8 cellular contexts compared by ENCODE assay signal in the genomic region with DNA sequence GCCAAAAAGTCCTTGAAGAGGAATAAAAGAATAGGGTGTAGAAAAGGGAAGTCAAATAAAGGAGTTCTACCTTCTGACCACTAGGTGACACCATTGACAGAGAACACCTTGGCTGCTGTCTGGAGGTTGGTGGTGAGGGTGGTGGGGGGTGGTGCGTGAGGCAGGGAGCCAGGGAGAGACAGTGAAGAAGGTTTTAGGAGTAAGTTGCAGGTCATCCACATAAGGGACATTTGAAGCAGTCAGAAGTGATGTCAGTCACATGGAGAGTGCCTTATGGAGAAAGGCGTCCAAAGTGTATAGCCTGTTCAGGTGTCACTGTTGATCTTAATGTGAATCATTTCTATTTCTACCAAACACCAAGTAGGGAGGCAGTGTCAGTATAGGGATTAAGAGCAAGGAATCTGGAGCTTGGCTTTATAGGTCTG.
DNase-seq lines count a peak whose midpoint lies in the region; FAIRE-seq and TF ChIP-seq lines count a peak whose summit lies in the region.

No MANE protein-coding gene starts in this region.

- H3K36me3 ChIP-seq in SJSA1 (no peaks in the 10 kb centered on the region), fibroblast of lung (ENCODE audit: control insufficient read depth, insufficient read depth, low read length) (no peaks in the 10 kb centered on the region), suprapubic skin (no peaks in the 10 kb centered on the region)

- H2AFZ ChIP-seq in fibroblast of lung (ENCODE audit: low read length): no peak overlapping the region

- no peaks in the 10 kb centered on the region for H4K20me1 ChIP-seq in fibroblast of lung (ENCODE audit: control insufficient read depth, extremely low read depth, insufficient read depth, low read length)

- peaks cover 3% of the 10 kb centered on the region; the same call in 1 of the 2 replicates for H3K4me1 ChIP-seq in SJSA1 (replicated peaks)
- no peaks in the 10 kb centered on the region for H3K4me1 ChIP-seq in fibroblast of lung (ENCODE audit: control insufficient read depth, extremely low read depth, insufficient read depth, low read length)
- no peaks in the 10 kb centered on the region for H3K4me1 ChIP-seq in suprapubic skin

- DNase-seq in DMS53 (lab: John Stamatoyannopoulos, UW) (peak; percentile 76), GM19240 (ENCODE audit: insufficient read length, low spot score) (peak; percentile 19), HTR-8/SVneo (ENCODE audit: insufficient read length, low spot score) (peak; percentile 71), SJSA1 (ENCODE audit: low read depth in 1 of 2, low spot score in 2 of 2) (peak; percentile 20 to 44), fibroblast of lung (ENCODE audit: low read depth in 2 of 2) (peak; percentile 39 to 73), retina (peak; percentile 11), suprapubic skin (ENCODE audit: low spot score in 2 of 2) (no peak)
- DNase-seq in stimulated activated CD4-positive, alpha-beta T cell treated with anti-CD3 and anti-CD28 coated beads, Interleukin-12 subunit alpha, Interleukin-12 subunit beta, amount 100 ng/mL, for 4 hours: no peak

- no peak overlapping the region for H3K4me2 ChIP-seq in fibroblast of lung (ENCODE audit: extremely low read depth, insufficient read depth, low read length)

- H3K27me3 ChIP-seq in SJSA1 (replicated peaks) (no peaks in the 10 kb centered on the region), fibroblast of lung (ENCODE audit: control insufficient read depth, insufficient read depth, low read length) (no peaks in the 10 kb centered on the region), suprapubic skin (no peaks in the 10 kb centered on the region)

- H3K9me3 ChIP-seq in SJSA1 (replicated peaks): no peaks in the 10 kb centered on the region
- H3K9me3 ChIP-seq in fibroblast of lung (ENCODE audit: control insufficient read depth, insufficient read depth, low read depth, low read length): no peaks in the 10 kb centered on the region
- H3K9me3 ChIP-seq in suprapubic skin: no peaks in the 10 kb centered on the region

- no peak overlapping the region for H3K9ac ChIP-seq in fibroblast of lung (ENCODE audit: insufficient read depth, low read length)

- no peak for TF ChIP-seq POLR2A in suprapubic skin (IDR thresholded peaks at IDR 0.05)

- TF ChIP-seq CTCF in fibroblast of lung (conservative IDR thresholded peaks at IDR 0.05 in 1 of 2, IDR thresholded peaks at IDR 0.05 in 1 of 2; ENCODE audit: low read depth in 1 of 2, low read length in 2 of 2) (peak; percentile 62 to 80), suprapubic skin (IDR thresholded peaks at IDR 0.05) (peak in 1 of 2 donors; percentile 34)

- peak; percentile 80 for FAIRE-seq in HTR-8/SVneo (lab: Jason Lieb, UNC)

- no peak for TF ChIP-seq EP300 in suprapubic skin (IDR thresholded peaks at IDR 0.05)

- H3K79me2 ChIP-seq in fibroblast of lung (ENCODE audit: control insufficient read depth, insufficient read depth, low read length): no peaks in the 10 kb centered on the region

- H3K4me3 ChIP-seq in SJSA1 (no peak overlapping the region), fibroblast of lung (replicated peaks in 1 of 4; ENCODE audit: control extremely low read depth in 1 of 4, insufficient read depth in 1 of 4, low read depth in 3 of 4, low read length in 4 of 4) (no peak overlapping the region), suprapubic skin (no peak overlapping the region)

- H3K27ac ChIP-seq in SJSA1: no peak overlapping the region
- H3K27ac ChIP-seq in fibroblast of lung (ENCODE audit: insufficient read depth, low read length): no peak overlapping the region
- H3K27ac ChIP-seq in suprapubic skin: no peak overlapping the region

- WGBS in suprapubic skin: 38% methylated on average over 2 of the region's 2 CpGs

Comparison
In these comparisons a context has a peak if more than half of its experiments do, and no peak if none do; other contexts are left out.
1. DNase-seq: peak in DMS53 (single experiment), GM19240 (single experiment), HTR-8/SVneo (single experiment), SJSA1 (2 of 2), fibroblast of lung (2 of 2) and retina (single experiment); none in suprapubic skin (0 of 2) and stimulated activated CD4-positive, alpha-beta T cell treated with anti-CD3 and anti-CD28 coated beads, Interleukin-12 subunit alpha, Interleukin-12 subunit beta, amount 100 ng/mL, for 4 hours (single experiment).